In the genomic region with DNA sequence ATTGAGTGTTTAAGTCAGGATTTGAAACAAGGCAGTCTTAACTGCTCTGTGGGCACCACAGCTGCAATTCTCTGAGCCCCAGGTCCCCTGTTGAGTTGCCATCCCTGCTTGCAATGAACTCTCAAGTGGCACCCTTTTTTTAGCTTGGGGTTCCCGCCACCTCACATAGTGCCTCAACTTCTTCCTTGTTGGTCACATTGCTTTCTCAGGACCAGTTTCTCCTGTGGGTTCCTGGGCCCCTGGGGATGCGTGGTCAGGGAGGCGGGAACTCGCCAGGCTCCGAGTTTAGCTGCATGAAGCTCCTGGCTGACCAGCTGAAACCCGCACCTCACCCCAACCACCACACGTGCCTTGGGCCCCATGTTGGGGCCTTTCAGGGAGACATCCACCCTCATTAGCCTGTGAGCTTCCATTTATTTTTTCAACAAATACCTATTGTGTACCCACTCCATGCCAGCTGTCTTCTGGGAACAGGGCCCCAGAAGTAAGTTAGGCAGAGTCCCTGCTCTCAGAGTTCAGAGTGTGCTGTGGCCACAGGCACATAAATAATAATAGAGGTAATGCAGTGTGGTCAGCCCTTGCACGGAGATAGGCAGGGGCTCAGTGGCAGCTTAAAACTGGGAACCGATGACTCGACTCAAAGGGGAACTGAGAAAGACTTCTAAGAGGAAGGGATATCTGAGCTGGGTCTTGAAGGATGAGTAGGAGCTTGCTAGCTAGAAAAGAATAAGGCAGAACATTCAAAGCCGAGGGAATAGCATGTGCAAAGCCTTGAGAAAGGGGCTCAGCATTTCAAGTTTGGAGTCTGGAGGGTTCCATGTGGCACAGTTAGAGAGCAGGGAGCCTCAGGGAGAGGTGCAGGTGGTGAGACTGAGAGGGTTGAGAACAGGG, we compare ENCODE assay signal across 1 cellular context.
TF ChIP-seq lines count a peak whose summit lies in the region.

No MANE protein-coding gene starts in this region.

TF ChIP-seq in GM12878, 131 proteins besides CTCF, POLR2A, EP300 and RAD21 (continued from another document and continues in another):
- TF ChIP-seq SRF (IDR thresholded peaks at IDR 0.05; ENCODE audit: low read depth in 2 of 2, low read length in 2 of 2) (0 out of 4 replicates have a peak, but pooled peaks of 1 of the 2 experiments have one; percentile 21), TCF12 (IDR thresholded peaks at IDR 0.05; ENCODE audit: low read depth, low read length) (0 out of 2 replicates have a peak, but pooled peaks have one; percentile 70), ATF3 (IDR thresholded peaks at IDR 0.05; ENCODE audit: borderline replicate concordance, extremely low read depth, low read depth, low read length) (no peak), TARDBP (IDR thresholded peaks at IDR 0.05; ENCODE audit: borderline replicate concordance) (no peak), PAX8 (IDR thresholded peaks at IDR 0.05) (no peak), MEF2A (IDR thresholded peaks at IDR 0.05; ENCODE audit: insufficient read depth, low read depth, low read length) (peak; percentile 57; the same call in 1 of the 2 replicates), KLF5 (IDR thresholded peaks at IDR 0.05; ENCODE audit: partially characterized antibody) (no peak), BMI1 (IDR thresholded peaks at IDR 0.05; ENCODE audit: borderline replicate concordance) (no peak), STAT1 (conservative IDR thresholded peaks at IDR 0.05) (no peak), STAT3 (IDR thresholded peaks at IDR 0.05; ENCODE audit: low read depth, low read length) (peak; percentile 68; the same call in 1 of the 2 replicates), NRF1 (conservative IDR thresholded peaks at IDR 0.05; ENCODE audit: low read depth, low read length) (no peak), CREB1 (IDR thresholded peaks at IDR 0.05; ENCODE audit: low read depth) (peak; percentile 64), MEF2B (IDR thresholded peaks at IDR 0.05; ENCODE audit: partially characterized antibody, poor library complexity, severe bottlenecking) (peak; percentile 88), NR2C1 (IDR thresholded peaks at IDR 0.05) (0 out of 2 replicates have a peak, but pooled peaks have one; percentile 3), PML (IDR thresholded peaks at IDR 0.05; ENCODE audit: low read length) (no peak; the same call in 1 of the 2 replicates), FOXK2 (IDR thresholded peaks at IDR 0.05) (no peak), TCF7 (IDR thresholded peaks at IDR 0.05; ENCODE audit: borderline replicate concordance) (no peak), PAX5 (IDR thresholded peaks at IDR 0.05; ENCODE audit: borderline replicate concordance, low read depth, low read length) (peak; percentile 71; the same call in 1 of the 2 replicates), MYC (IDR thresholded peaks at IDR 0.05; ENCODE audit: insufficient read depth, insufficient read length, insufficient replicate concordance, low read length, severe bottlenecking) (no peak), HDAC6 (IDR thresholded peaks at IDR 0.05; ENCODE audit: unreplicated experiment) (no peak), CEBPB (IDR thresholded peaks at IDR 0.05; ENCODE audit: borderline replicate concordance in 1 of 2, low read depth in 2 of 2, low read length in 2 of 2) (no peak; a peak in 1 of 4 replicates), GATAD2B (conservative IDR thresholded peaks at IDR 0.05; ENCODE audit: low read depth) (no peak; the same call in 1 of the 2 replicates), ESRRA (IDR thresholded peaks at IDR 0.05; ENCODE audit: low read length) (no peak), SUZ12 (IDR thresholded peaks at IDR 0.05; ENCODE audit: unreplicated experiment) (no peak), EZH2 (IDR thresholded peaks at IDR 0.05; ENCODE audit: borderline replicate concordance, control insufficient read depth, low read depth, low read length) (no peak), IKZF1 (conservative IDR thresholded peaks at IDR 0.05) (peak; percentile 86), BRCA1 (IDR thresholded peaks at IDR 0.05; ENCODE audit: low read depth, low read length) (no peak), ZNF207 (IDR thresholded peaks at IDR 0.05; ENCODE audit: borderline replicate concordance) (no peak; the same call in 1 of the 2 replicates), FOS (IDR thresholded peaks at IDR 0.05; ENCODE audit: borderline replicate concordance, extremely low read depth, insufficient read length) (no peak), TBL1XR1 (IDR thresholded peaks at IDR 0.05; ENCODE audit: low read depth, low read length) (no peak), ZBTB40 (IDR thresholded peaks at IDR 0.05; ENCODE audit: borderline replicate concordance) (no peak), BHLHE40 (IDR thresholded peaks at IDR 0.05; ENCODE audit: borderline replicate concordance in 1 of 2, low read depth in 2 of 2, low read length in 1 of 2) (peak; percentile 92 to 94), WRNIP1 (IDR thresholded peaks at IDR 0.05; ENCODE audit: borderline replicate concordance, low read depth, low read length) (0 out of 2 replicates have a peak, but pooled peaks have one; percentile 46), ASH2L (IDR thresholded peaks at IDR 0.05; ENCODE audit: borderline replicate concordance, low read depth) (no peak), FOXM1 (IDR thresholded peaks at IDR 0.05; ENCODE audit: low read depth, low read length) (peak; percentile 92), ZNF274 (IDR thresholded peaks at IDR 0.05; ENCODE audit: insufficient read depth, insufficient read length) (no peak), CBX3 (IDR thresholded peaks at IDR 0.05; ENCODE audit: borderline replicate concordance, low read depth) (no peak)
- TF ChIP-seq, protein P1, sequence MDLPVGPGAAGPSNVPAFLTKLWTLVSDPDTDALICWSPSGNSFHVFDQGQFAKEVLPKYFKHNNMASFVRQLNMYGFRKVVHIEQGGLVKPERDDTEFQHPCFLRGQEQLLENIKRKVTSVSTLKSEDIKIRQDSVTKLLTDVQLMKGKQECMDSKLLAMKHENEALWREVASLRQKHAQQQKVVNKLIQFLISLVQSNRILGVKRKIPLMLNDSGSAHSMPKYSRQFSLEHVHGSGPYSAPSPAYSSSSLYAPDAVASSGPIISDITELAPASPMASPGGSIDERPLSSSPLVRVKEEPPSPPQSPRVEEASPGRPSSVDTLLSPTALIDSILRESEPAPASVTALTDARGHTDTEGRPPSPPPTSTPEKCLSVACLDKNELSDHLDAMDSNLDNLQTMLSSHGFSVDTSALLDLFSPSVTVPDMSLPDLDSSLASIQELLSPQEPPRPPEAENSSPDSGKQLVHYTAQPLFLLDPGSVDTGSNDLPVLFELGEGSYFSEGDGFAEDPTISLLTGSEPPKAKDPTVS (IDR thresholded peaks at IDR 0.05; ENCODE audit: low read depth, low read length), result no peak; the same call in 1 of the 2 replicates
- TF ChIP-seq, protein P2, sequence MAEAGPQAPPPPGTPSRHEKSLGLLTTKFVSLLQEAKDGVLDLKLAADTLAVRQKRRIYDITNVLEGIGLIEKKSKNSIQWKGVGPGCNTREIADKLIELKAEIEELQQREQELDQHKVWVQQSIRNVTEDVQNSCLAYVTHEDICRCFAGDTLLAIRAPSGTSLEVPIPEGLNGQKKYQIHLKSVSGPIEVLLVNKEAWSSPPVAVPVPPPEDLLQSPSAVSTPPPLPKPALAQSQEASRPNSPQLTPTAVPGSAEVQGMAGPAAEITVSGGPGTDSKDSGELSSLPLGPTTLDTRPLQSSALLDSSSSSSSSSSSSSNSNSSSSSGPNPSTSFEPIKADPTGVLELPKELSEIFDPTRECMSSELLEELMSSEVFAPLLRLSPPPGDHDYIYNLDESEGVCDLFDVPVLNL (IDR thresholded peaks at IDR 0.05; ENCODE audit: low read depth, low read length), result no peak
- TF ChIP-seq, protein P3, sequence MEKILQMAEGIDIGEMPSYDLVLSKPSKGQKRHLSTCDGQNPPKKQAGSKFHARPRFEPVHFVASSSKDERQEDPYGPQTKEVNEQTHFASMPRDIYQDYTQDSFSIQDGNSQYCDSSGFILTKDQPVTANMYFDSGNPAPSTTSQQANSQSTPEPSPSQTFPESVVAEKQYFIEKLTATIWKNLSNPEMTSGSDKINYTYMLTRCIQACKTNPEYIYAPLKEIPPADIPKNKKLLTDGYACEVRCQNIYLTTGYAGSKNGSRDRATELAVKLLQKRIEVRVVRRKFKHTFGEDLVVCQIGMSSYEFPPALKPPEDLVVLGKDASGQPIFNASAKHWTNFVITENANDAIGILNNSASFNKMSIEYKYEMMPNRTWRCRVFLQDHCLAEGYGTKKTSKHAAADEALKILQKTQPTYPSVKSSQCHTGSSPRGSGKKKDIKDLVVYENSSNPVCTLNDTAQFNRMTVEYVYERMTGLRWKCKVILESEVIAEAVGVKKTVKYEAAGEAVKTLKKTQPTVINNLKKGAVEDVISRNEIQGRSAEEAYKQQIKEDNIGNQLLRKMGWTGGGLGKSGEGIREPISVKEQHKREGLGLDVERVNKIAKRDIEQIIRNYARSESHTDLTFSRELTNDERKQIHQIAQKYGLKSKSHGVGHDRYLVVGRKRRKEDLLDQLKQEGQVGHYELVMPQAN (conservative IDR thresholded peaks at IDR 0.05), result peak; percentile 55
- TF ChIP-seq, protein P4, sequence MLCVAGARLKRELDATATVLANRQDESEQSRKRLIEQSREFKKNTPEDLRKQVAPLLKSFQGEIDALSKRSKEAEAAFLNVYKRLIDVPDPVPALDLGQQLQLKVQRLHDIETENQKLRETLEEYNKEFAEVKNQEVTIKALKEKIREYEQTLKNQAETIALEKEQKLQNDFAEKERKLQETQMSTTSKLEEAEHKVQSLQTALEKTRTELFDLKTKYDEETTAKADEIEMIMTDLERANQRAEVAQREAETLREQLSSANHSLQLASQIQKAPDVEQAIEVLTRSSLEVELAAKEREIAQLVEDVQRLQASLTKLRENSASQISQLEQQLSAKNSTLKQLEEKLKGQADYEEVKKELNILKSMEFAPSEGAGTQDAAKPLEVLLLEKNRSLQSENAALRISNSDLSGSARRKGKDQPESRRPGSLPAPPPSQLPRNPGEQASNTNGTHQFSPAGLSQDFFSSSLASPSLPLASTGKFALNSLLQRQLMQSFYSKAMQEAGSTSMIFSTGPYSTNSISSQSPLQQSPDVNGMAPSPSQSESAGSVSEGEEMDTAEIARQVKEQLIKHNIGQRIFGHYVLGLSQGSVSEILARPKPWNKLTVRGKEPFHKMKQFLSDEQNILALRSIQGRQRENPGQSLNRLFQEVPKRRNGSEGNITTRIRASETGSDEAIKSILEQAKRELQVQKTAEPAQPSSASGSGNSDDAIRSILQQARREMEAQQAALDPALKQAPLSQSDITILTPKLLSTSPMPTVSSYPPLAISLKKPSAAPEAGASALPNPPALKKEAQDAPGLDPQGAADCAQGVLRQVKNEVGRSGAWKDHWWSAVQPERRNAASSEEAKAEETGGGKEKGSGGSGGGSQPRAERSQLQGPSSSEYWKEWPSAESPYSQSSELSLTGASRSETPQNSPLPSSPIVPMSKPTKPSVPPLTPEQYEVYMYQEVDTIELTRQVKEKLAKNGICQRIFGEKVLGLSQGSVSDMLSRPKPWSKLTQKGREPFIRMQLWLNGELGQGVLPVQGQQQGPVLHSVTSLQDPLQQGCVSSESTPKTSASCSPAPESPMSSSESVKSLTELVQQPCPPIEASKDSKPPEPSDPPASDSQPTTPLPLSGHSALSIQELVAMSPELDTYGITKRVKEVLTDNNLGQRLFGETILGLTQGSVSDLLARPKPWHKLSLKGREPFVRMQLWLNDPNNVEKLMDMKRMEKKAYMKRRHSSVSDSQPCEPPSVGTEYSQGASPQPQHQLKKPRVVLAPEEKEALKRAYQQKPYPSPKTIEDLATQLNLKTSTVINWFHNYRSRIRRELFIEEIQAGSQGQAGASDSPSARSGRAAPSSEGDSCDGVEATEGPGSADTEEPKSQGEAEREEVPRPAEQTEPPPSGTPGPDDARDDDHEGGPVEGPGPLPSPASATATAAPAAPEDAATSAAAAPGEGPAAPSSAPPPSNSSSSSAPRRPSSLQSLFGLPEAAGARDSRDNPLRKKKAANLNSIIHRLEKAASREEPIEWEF (IDR thresholded peaks at IDR 0.05; ENCODE audit: insufficient replicate concordance, low read depth, low read length), result peak; percentile 67
- TF ChIP-seq, protein P5, sequence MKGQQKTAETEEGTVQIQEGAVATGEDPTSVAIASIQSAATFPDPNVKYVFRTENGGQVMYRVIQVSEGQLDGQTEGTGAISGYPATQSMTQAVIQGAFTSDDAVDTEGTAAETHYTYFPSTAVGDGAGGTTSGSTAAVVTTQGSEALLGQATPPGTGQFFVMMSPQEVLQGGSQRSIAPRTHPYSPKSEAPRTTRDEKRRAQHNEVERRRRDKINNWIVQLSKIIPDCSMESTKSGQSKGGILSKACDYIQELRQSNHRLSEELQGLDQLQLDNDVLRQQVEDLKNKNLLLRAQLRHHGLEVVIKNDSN (IDR thresholded peaks at IDR 0.05; ENCODE audit: borderline replicate concordance, extremely low read length, insufficient read depth, low read depth, low read length), result no peak
- TF ChIP-seq, protein P6, sequence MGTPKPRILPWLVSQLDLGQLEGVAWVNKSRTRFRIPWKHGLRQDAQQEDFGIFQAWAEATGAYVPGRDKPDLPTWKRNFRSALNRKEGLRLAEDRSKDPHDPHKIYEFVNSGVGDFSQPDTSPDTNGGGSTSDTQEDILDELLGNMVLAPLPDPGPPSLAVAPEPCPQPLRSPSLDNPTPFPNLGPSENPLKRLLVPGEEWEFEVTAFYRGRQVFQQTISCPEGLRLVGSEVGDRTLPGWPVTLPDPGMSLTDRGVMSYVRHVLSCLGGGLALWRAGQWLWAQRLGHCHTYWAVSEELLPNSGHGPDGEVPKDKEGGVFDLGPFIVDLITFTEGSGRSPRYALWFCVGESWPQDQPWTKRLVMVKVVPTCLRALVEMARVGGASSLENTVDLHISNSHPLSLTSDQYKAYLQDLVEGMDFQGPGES (IDR thresholded peaks at IDR 0.05), result no peak
